In genomic region chr16:81429045-81429521, GRCh38 we compare ENCODE assay signal across 1 cellular context.
A peak's percentile ranks its signal among the peaks of the same experiment; 100 is the strongest.
TF ChIP-seq lines count a peak whose summit lies in the region.

No MANE protein-coding gene starts in this region.

TF ChIP-seq in H1, 55 proteins besides CTCF, POLR2A, EP300 and RAD21 (continued from another document):
- no peak for TF ChIP-seq GABPA (IDR thresholded peaks at IDR 0.05; ENCODE audit: borderline replicate concordance, insufficient read depth, low read length)
- no peak for TF ChIP-seq SP1 (IDR thresholded peaks at IDR 0.05; ENCODE audit: low read depth, low read length)
- no peak for TF ChIP-seq JUND (IDR thresholded peaks at IDR 0.05; ENCODE audit: low read length)
- TF ChIP-seq SRF (IDR thresholded peaks at IDR 0.05; ENCODE audit: low read depth, low read length): no peak
- no peak for TF ChIP-seq POLR2AphosphoS5 (IDR thresholded peaks at IDR 0.05; ENCODE audit: low read depth, low read length)
- TF ChIP-seq BRCA1 (IDR thresholded peaks at IDR 0.05; ENCODE audit: low read depth, low read length): no peak
- no peak for TF ChIP-seq KDM5A (IDR thresholded peaks at IDR 0.05; ENCODE audit: low read length)
- 0 out of 2 replicates have a peak, but pooled peaks have one; percentile 42 for TF ChIP-seq RBBP5 (IDR thresholded peaks at IDR 0.05; ENCODE audit: borderline replicate concordance, low read depth, low read length)
- TF ChIP-seq, protein P1, sequence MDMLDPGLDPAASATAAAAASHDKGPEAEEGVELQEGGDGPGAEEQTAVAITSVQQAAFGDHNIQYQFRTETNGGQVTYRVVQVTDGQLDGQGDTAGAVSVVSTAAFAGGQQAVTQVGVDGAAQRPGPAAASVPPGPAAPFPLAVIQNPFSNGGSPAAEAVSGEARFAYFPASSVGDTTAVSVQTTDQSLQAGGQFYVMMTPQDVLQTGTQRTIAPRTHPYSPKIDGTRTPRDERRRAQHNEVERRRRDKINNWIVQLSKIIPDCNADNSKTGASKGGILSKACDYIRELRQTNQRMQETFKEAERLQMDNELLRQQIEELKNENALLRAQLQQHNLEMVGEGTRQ (IDR thresholded peaks at IDR 0.05; ENCODE audit: low read length): no peak
- TF ChIP-seq FOSL1 (IDR thresholded peaks at IDR 0.05; ENCODE audit: insufficient read depth, low read depth, low read length): no peak
- no peak for TF ChIP-seq CTBP2 (IDR thresholded peaks at IDR 0.05; ENCODE audit: borderline replicate concordance, insufficient read depth, insufficient read length, low read length)
- TF ChIP-seq SAP30 (IDR thresholded peaks at IDR 0.05; ENCODE audit: insufficient read depth, insufficient replicate concordance, low read length): no peak
- no peak for TF ChIP-seq GTF2F1 (IDR thresholded peaks at IDR 0.05; ENCODE audit: borderline replicate concordance, low read depth, low read length)
- no peak for TF ChIP-seq TEAD4 (IDR thresholded peaks at IDR 0.05; ENCODE audit: low read depth, low read length)
